ENCODE assay signal across 25 cellular contexts in the genomic region with DNA sequence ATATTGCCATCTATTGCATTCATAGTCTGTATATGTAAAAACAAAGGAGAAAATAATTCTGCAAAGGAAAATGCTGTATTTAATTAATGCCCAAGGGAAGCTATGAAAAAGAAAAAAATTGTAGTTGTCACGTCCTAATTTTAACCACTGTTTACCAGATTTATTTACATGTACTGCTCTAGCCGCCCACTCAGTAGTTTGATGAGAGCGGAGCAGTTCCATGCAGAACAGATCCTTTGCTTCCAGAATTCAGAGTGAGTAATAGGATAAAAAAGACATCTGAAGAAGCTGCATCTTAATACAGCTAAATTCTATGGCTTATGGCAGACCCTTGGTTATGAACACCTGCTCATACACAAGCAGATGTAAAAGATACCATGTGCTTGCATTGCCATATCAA.
"Had no signal": no experiment of that assay in that cellular context is flagged by ENCODE, and none has a peak within 500 bp of the region (broad histone marks: within the 10 kb centered on the region; RNA-seq: fewer than 3 reads in every experiment).

No MANE protein-coding gene starts in this region.

- H3K36me3 Mint-ChIP-seq: natural killer cell treated with Interleukin-12 subunit alpha and Interleukin-12 subunit beta and Interleukin-15 and Interleukin-18, amount 100 ng/mL, for 72 hours; neural progenitor cell; stimulated activated effector memory CD8-positive, alpha-beta T cell treated with anti-CD3 and anti-CD28 coated beads, Interleukin-12 subunit alpha, Interleukin-12 subunit beta, amount 100 ng/mL, for 72 hours had no signal

- H2AFZ ChIP-seq: hepatocyte, neural progenitor cell had no signal

- H3K4me3 Mint-ChIP-seq: endodermal cell; natural killer cell treated with Interleukin-12 subunit alpha and Interleukin-12 subunit beta and Interleukin-15 and Interleukin-18, amount 100 ng/mL, for 72 hours; neural progenitor cell; stimulated activated effector memory CD8-positive, alpha-beta T cell treated with anti-CD3 and anti-CD28 coated beads, Interleukin-12 subunit alpha, Interleukin-12 subunit beta, amount 100 ng/mL, for 72 hours had no signal

- H3K4me1 Mint-ChIP-seq: stimulated activated effector memory CD8-positive, alpha-beta T cell treated with anti-CD3 and anti-CD28 coated beads, Interleukin-12 subunit alpha, Interleukin-12 subunit beta, amount 100 ng/mL, for 72 hours had no signal

- H3K9me3 Mint-ChIP-seq: endodermal cell, neural progenitor cell had no signal

- DNase-seq: colonic mucosa; dermis blood vessel endothelial cell; effector CD4-positive, alpha-beta T cell; endodermal cell; erythroblast; foreskin melanocyte; left colon; left ventricle myocardium superior; mesenchymal stem cell; midbrain; nucleus accumbens; ovary; right cardiac atrium; stimulated activated CD4-positive, alpha-beta T cell treated with anti-CD3 and anti-CD28 coated beads, Interleukin-4, amount 100 ng/mL, for 1 hour; stimulated activated CD8-positive, alpha-beta memory T cell treated with anti-CD3 and anti-CD28 coated beads, Interleukin-4, amount 100 ng/mL, for 48 hours; stimulated activated naive CD8-positive, alpha-beta T cell treated with anti-CD3 and anti-CD28 coated beads, Interleukin-15, Interleukin-2, amounts not matched to agents 100 U/mL and 50 U/mL, for 24 hours; tibial artery; upper lobe of left lung had no signal

- ATAC-seq: left colon; left ventricle myocardium superior; natural killer cell treated with Interleukin-12 subunit alpha and Interleukin-12 subunit beta and Interleukin-15 and Interleukin-18, amount 100 ng/mL, for 72 hours; right cardiac atrium; stimulated activated effector memory CD8-positive, alpha-beta T cell treated with anti-CD3 and anti-CD28 coated beads, Interleukin-12 subunit alpha, Interleukin-12 subunit beta, amount 100 ng/mL, for 72 hours; stimulated activated naive CD8-positive, alpha-beta T cell treated with anti-CD3 and anti-CD28 coated beads, Interleukin-15, Interleukin-2, amounts not matched to agents 100 U/mL and 50 U/mL, for 24 hours had no signal

- H3K27ac ChIP-seq: colonic mucosa, hepatocyte, neural progenitor cell, ovary, tibial artery, upper lobe of left lung had no signal

- H3K4me3 ChIP-seq: colonic mucosa, hepatocyte, lung, neural progenitor cell, ovary, smooth muscle cell, tibial artery, upper lobe of left lung had no signal

- H3K27me3 Mint-ChIP-seq: natural killer cell treated with Interleukin-12 subunit alpha and Interleukin-12 subunit beta and Interleukin-15 and Interleukin-18, amount 100 ng/mL, for 72 hours; progenitor cell of endocrine pancreas had no signal

- H3K4me1 ChIP-seq: colonic mucosa, upper lobe of left lung had no signal

- H3K79me2 ChIP-seq: hepatocyte had no signal

- H3K27ac Mint-ChIP-seq: endodermal cell; natural killer cell treated with Interleukin-12 subunit alpha and Interleukin-12 subunit beta and Interleukin-15 and Interleukin-18, amount 100 ng/mL, for 72 hours; neural progenitor cell; progenitor cell of endocrine pancreas; stimulated activated effector memory CD8-positive, alpha-beta T cell treated with anti-CD3 and anti-CD28 coated beads, Interleukin-12 subunit alpha, Interleukin-12 subunit beta, amount 100 ng/mL, for 72 hours had no signal

- H3K36me3 ChIP-seq: colonic mucosa, neural progenitor cell, ovary, tibial artery, upper lobe of left lung had no signal

- H3K27me3 ChIP-seq: colonic mucosa, hepatocyte, ovary, tibial artery, upper lobe of left lung had no signal

- H3K4me2 ChIP-seq: hepatocyte, neural progenitor cell, smooth muscle cell had no signal
